Comparison of ENCODE assay signal across 7 cellular contexts in the genomic region with DNA sequence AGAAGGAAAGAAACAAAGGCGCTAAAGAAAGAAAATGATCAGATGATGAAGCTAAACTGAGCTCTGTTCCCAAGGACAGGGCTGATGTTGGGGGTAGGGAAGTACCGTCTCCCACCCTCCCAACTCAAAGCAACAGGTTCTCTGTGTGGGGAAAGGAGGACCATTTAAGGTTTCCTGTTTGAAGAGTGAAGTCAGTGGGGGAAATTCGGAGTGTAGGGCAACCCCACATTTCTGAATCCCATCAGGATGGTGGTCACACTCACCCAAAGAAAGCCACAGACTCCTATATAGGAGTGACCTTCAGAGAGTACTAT.
"Had no signal": no experiment of that assay in that cellular context is flagged by ENCODE, and none has a peak within 500 bp of the region (broad histone marks: within the 10 kb centered on the region; RNA-seq: fewer than 3 reads in every experiment).

No MANE protein-coding gene starts in this region.

- H3K27ac ChIP-seq: RWPE1, SJSA1, WERI-Rb-1 had no signal

- H3K4me3 ChIP-seq: SJSA1 had no signal

- H3K27me3 ChIP-seq: SJSA1 had no signal

- H3K9me3 ChIP-seq: SJSA1 had no signal

- DNase-seq: NCI-H1048, NCI-H446 treated with DMSO at 0.1 percent for 48 hours, NCI-H524 treated with DMSO at 0.1 percent for 48 hours had no signal

- H3K36me3 ChIP-seq: SJSA1, WERI-Rb-1 had no signal

- FAIRE-seq: colon had no signal
